In genomic region chr11:60923800-60924109, GRCh38 we compare ENCODE assay signal across 10 cellular contexts. TPM values are rescaled to one million over a fixed set of nuclear protein-coding genes. Genes with fewer than 3 reads are reported as not detected.
DNase-seq lines count a peak whose midpoint lies in the region; ATAC-seq, FAIRE-seq and TF ChIP-seq lines count a peak whose summit lies in the region.
"Had no signal": no experiment of that assay in that cellular context is flagged by ENCODE, and none has a peak within 500 bp of the region (broad histone marks: within the 10 kb centered on the region; RNA-seq: fewer than 3 reads in every experiment).

No MANE protein-coding gene starts in this region.

- H3K27ac ChIP-seq in 22Rv1, result peak overlapping the region; percentile 44; the same call in 1 of the 2 replicates
- no peak overlapping the region for H3K27ac ChIP-seq in K562 (ENCODE audit: extremely low read depth, low read depth, low read length)
- H3K27ac ChIP-seq: body of pancreas, transverse colon had no signal

- TF ChIP-seq RAD21 in K562 (CRISPR knock-in tag; conservative IDR thresholded peaks at IDR 0.05 in 1 of 2, IDR thresholded peaks at IDR 0.05 in 1 of 2), result no peak

- peaks cover 8% of the 10 kb centered on the region; the same call in 2 of the 3 replicates for H3K79me2 ChIP-seq in K562 (ENCODE audit: control insufficient read depth, insufficient read depth, low read length)

- in situ Hi-C loops in K562 (cut with MboI), result no loop called here

- peaks cover 29% of the 10 kb centered on the region for H3K36me3 Mint-ChIP-seq in memory B cell

- DNase-seq in H7, result no peak
- no peak for DNase-seq in K562 (ENCODE audit: extremely low read depth in 1 of 4, low spot score in 3 of 4)
- DNase-seq in memory B cell (ENCODE audit: low spot score in 2 of 2), result no peak
- DNase-seq in NCI-H1105 (lab: John Stamatoyannopoulos, UW), result no peak
- DNase-seq in anterior cingulate cortex (lab: John Stamatoyannopoulos, UW), result no peak
- DNase-seq in NCI-H2196 (lab: John Stamatoyannopoulos, UW; ENCODE audit: unreplicated experiment), result no peak
- no peak for DNase-seq in activated effector memory CD4-positive, alpha-beta T cell treated with anti-CD3 and anti-CD28 coated beads, Interleukin-2, amount 50 U/mL, for 16 hours

- H3K36me3 ChIP-seq in H7 (replicated peaks; ENCODE audit: control insufficient read depth, insufficient read depth, low read length) (peaks cover 8% of the 10 kb centered on the region), K562 (ENCODE audit: control insufficient read depth, insufficient read depth, low read length) (peaks cover 43% of the 10 kb centered on the region)

- H3K27me3 Mint-ChIP-seq in memory B cell, result no peaks in the 10 kb centered on the region

- H3K27ac Mint-ChIP-seq in memory B cell, result no peak overlapping the region

- BruUV-seq in K562 (replicated peaks; lab: Mats Ljungman, UMichigan), result no TSS peak

- WGBS in K562 (ENCODE audit: insufficient coverage, low coverage, missing lambda C conversion rate), result 50% methylated on average over 6 of the region's 6 CpGs

- H3K9me3 Mint-ChIP-seq in memory B cell, result no peaks in the 10 kb centered on the region

- H3K9ac ChIP-seq in K562 (ENCODE audit: insufficient read depth in 1 of 2, low read depth in 2 of 2, low read length in 2 of 2), result peak overlapping the region in 1 of 2 experiments; percentile 76; a peak in 1 of 4 replicates

- TF ChIP-seq POLR2A in K562 (conservative IDR thresholded peaks at IDR 0.05), result no peak; the same call in 1 of the 2 replicates

- ATAC-seq in K562 (peak; percentile 6; the same call in 1 of the 3 replicates), memory B cell (ENCODE audit: low read depth) (no peak)

- CTCF ChIA-PET in K562 (lab: Yijun Ruan, JAX; ENCODE audit: low intra/inter-chr PET ratio), result no interaction called here

- H3K9me1 ChIP-seq in K562 (ENCODE audit: control insufficient read depth, insufficient read depth, low read length), result no peaks in the 10 kb centered on the region

- peaks cover 5% of the 10 kb centered on the region; the same call in 1 of the 2 replicates for H4K20me1 ChIP-seq in K562 (replicated peaks; ENCODE audit: control insufficient read depth, insufficient read depth, low read length)

- POLR2A ChIA-PET in K562 (lab: Yijun Ruan, JAX), result interaction anchor here (0.9 to 1.6 kb wide), 5 partner anchors 9 to 29 kb away, joined by 3 to 7 read pairs (median 5); no protein-coding TSS in a partner anchor

- H3K27me3 ChIP-seq in H7 (ENCODE audit: control insufficient read depth, insufficient read depth, low read length), result peaks cover 7% of the 10 kb centered on the region
- peaks cover 31 to 43% of the 10 kb centered on the region in 2 experiments for H3K27me3 ChIP-seq in K562 (ENCODE audit: control insufficient read depth in 2 of 2, insufficient read depth in 2 of 2, low read length in 2 of 2)

- peaks cover 2 to 22% of the 10 kb centered on the region in 2 experiments; a peak in 4 of 5 replicates for H3K4me1 ChIP-seq in K562 (replicated peaks in 1 of 2; ENCODE audit: control insufficient read depth in 2 of 2, insufficient read depth in 2 of 2, low read length in 2 of 2)

- peak overlapping the region; percentile 73 for H3K4me3 Mint-ChIP-seq in memory B cell

- no peaks in the 10 kb centered on the region for H3K9me3 ChIP-seq in K562 (replicated peaks; ENCODE audit: control insufficient read depth, insufficient read depth, low read depth, low read length)
- H3K9me3 ChIP-seq: body of pancreas, transverse colon had no signal

- H3K4me1 Mint-ChIP-seq in memory B cell, result peaks cover 35% of the 10 kb centered on the region

- no peak overlapping the region for H2AFZ ChIP-seq in K562 (ENCODE audit: low read depth, low read length)

- intact Hi-C loops in K562 (cut with micrococcal nuclease), result no loop called here

- H3K4me3 ChIP-seq in H7 (ENCODE audit: insufficient read depth, low read depth, low read length) (peak overlapping the region; percentile 82; the same call in 1 of the 2 replicates), K562 (no peak overlapping the region)

- no peak for TF ChIP-seq EP300 in K562 (IDR thresholded peaks at IDR 0.05; ENCODE audit: low read length)

- TF ChIP-seq CTCF in 22Rv1 (IDR thresholded peaks at IDR 0.05) (no peak), K562 (IDR thresholded peaks at IDR 0.05 in 2 of 3, conservative IDR thresholded peaks at IDR 0.05 in 1 of 3; ENCODE audit: insufficient read depth in 2 of 3, low read depth in 1 of 3, low read length in 3 of 3) (no peak)

- FAIRE-seq in K562 (lab: Jason Lieb, UNC), result no peak

- no peak overlapping the region for H3K4me2 ChIP-seq in K562 (ENCODE audit: insufficient read depth, low read length)

RNA-seq across cellular contexts. Expression of gene TMEM132A, which starts 0.5 kb away (rescaled TPM):
- 66.0 and 73.9 TPM in 2 replicates for total RNA-seq in H7 (2014; rRNA removed; shearing (Covaris generic))
- 0.77 and 2.6 TPM in 2 replicates for total RNA-seq in K562 (2011; cell fraction: chromatin; rRNA removed; ENCODE audit: low replicate concordance)
- 1.4 and 2.5 TPM in 2 replicates for total RNA-seq in K562 (2011; cell fraction: nucleolus; rRNA removed)
- total RNA-seq in K562 (2011; cell fraction: nucleoplasm; rRNA removed), result 1.2 and 2.1 TPM in 2 replicates
- total RNA-seq in K562 (2014; rRNA removed) (0.12 and 0.14 TPM in 2 replicates), K562 (2014; rRNA removed; fragmentation: Illumina TruSeq; extraction: Trizol) (not detected in 2 replicates), K562 (2015; rRNA removed; fragmentation: Illumina TruSeq; extraction: Trizol) (0.04 TPM in 1 of 2 replicates, not detected in the other), K562 (2021) (0.24 and 0.47 TPM in 2 replicates)
- polyA plus RNA-seq in K562 (2011; rRNA removed) (0.18 and 0.20 TPM in 2 replicates), K562 (2014; fragmentation: Illumina TruSeq; extraction: Trizol) (not detected in 2 replicates), K562 (2014; fragmentation: Nextera tagmentation; extraction: Ambion mirVana) (not detected), K562 (2014; rRNA removed) (0.93 and 1.1 TPM in 2 replicates)
- polyA plus RNA-seq in K562 (2011; cell fraction: cytosol; rRNA removed), result 0.03 and 0.30 TPM in 2 replicates
- polyA plus RNA-seq in K562 (2011; cell fraction: nucleus; rRNA removed), result 1.1 and 3.4 TPM in 2 replicates
- polyA plus RNA-seq in K562 (2012), result 0.12 and 0.26 TPM in 2 replicates
- 0.15 and 0.46 TPM in 2 replicates for polyA minus RNA-seq in K562 (2011; rRNA and poly(A)+ RNA removed)
- 0.73 and 1.4 TPM in 2 replicates for polyA minus RNA-seq in K562 (2011; cell fraction: cytosol; rRNA and poly(A)+ RNA removed)
- polyA minus RNA-seq in K562 (2011; cell fraction: nucleus; rRNA and poly(A)+ RNA removed), result 1.8 and 2.2 TPM in 2 replicates

RNA-seq across cellular contexts. Expression of gene TMEM109, which starts 9.8 kb away (rescaled TPM):
- total RNA-seq in H7 (2014; rRNA removed; shearing (Covaris generic)), result 30.6 and 35.1 TPM in 2 replicates
- 15.1 and 39.4 TPM in 2 replicates for total RNA-seq in K562 (2011; cell fraction: chromatin; rRNA removed; ENCODE audit: low replicate concordance)
- 48.2 and 68.0 TPM in 2 replicates for total RNA-seq in K562 (2011; cell fraction: nucleolus; rRNA removed)
- 65.5 and 90.9 TPM in 2 replicates for total RNA-seq in K562 (2011; cell fraction: nucleoplasm; rRNA removed)
- total RNA-seq in K562 (2014; rRNA removed), result 26.8 and 48.2 TPM in 2 replicates
- 23.3 and 30.5 TPM in 2 replicates for total RNA-seq in K562 (2014; rRNA removed; fragmentation: Illumina TruSeq; extraction: Trizol)
- total RNA-seq in K562 (2015; rRNA removed; fragmentation: Illumina TruSeq; extraction: Trizol), result 31.3 and 32.7 TPM in 2 replicates
- 69.8 and 79.0 TPM in 2 replicates for total RNA-seq in K562 (2021)
- polyA plus RNA-seq in K562 (2011; rRNA removed), result 16.2 and 24.9 TPM in 2 replicates
- polyA plus RNA-seq in K562 (2011; cell fraction: cytosol; rRNA removed), result 21.6 and 39.6 TPM in 2 replicates
- 16.5 and 20.7 TPM in 2 replicates for polyA plus RNA-seq in K562 (2011; cell fraction: nucleus; rRNA removed)
- polyA plus RNA-seq in K562 (2012), result 43.2 and 51.4 TPM in 2 replicates
- 71.3 and 83.1 TPM in 2 replicates for polyA plus RNA-seq in K562 (2014; fragmentation: Illumina TruSeq; extraction: Trizol)
- polyA plus RNA-seq in K562 (2014; fragmentation: Nextera tagmentation; extraction: Ambion mirVana), result 10 to 100 TPM in 1 of 2 experiments, 1 to 10 TPM in 1; 9.2 to 18.3 TPM
- polyA plus RNA-seq in K562 (2014; rRNA removed), result 31.7 and 44.0 TPM in 2 replicates
- polyA minus RNA-seq in K562 (2011; rRNA and poly(A)+ RNA removed), result 10.7 and 12.1 TPM in 2 replicates
- polyA minus RNA-seq in K562 (2011; cell fraction: cytosol; rRNA and poly(A)+ RNA removed), result 20.4 and 24.0 TPM in 2 replicates
- polyA minus RNA-seq in K562 (2011; cell fraction: nucleus; rRNA and poly(A)+ RNA removed), result 5.5 and 8.0 TPM in 2 replicates

RNA-seq across cellular contexts. Expression of gene PRPF19, which starts 17.4 kb away (rescaled TPM):
- total RNA-seq in H7 (2014; rRNA removed; shearing (Covaris generic)), result 93.8 and 123 TPM in 2 replicates
- 44.6 and 81.5 TPM in 2 replicates for total RNA-seq in K562 (2011; cell fraction: chromatin; rRNA removed; ENCODE audit: low replicate concordance)
- total RNA-seq in K562 (2011; cell fraction: nucleolus; rRNA removed), result 57.1 and 61.7 TPM in 2 replicates
- total RNA-seq in K562 (2011; cell fraction: nucleoplasm; rRNA removed), result 54.4 and 88.4 TPM in 2 replicates
- total RNA-seq in K562 (2014; rRNA removed) (93.5 and 122 TPM in 2 replicates), K562 (2014; rRNA removed; fragmentation: Illumina TruSeq; extraction: Trizol) (58.4 and 68.0 TPM in 2 replicates), K562 (2015; rRNA removed; fragmentation: Illumina TruSeq; extraction: Trizol) (84.9 and 89.6 TPM in 2 replicates), K562 (2021) (193 and 208 TPM in 2 replicates)
- polyA plus RNA-seq in K562 (2011; rRNA removed) (31.5 and 61.8 TPM in 2 replicates), K562 (2014; fragmentation: Illumina TruSeq; extraction: Trizol) (212 and 213 TPM in 2 replicates), K562 (2014; fragmentation: Nextera tagmentation; extraction: Ambion mirVana) (10 to 100 TPM in 1 of 2 experiments, 1 to 10 TPM in 1; 9.4 to 16.5 TPM), K562 (2014; rRNA removed) (73.1 and 73.2 TPM in 2 replicates)
- 40.2 and 96.7 TPM in 2 replicates for polyA plus RNA-seq in K562 (2011; cell fraction: cytosol; rRNA removed)
- 41.7 and 70.4 TPM in 2 replicates for polyA plus RNA-seq in K562 (2011; cell fraction: nucleus; rRNA removed)
- 146 and 194 TPM in 2 replicates for polyA plus RNA-seq in K562 (2012)
- 23.9 and 28.7 TPM in 2 replicates for polyA minus RNA-seq in K562 (2011; rRNA and poly(A)+ RNA removed)
- 53.3 and 75.9 TPM in 2 replicates for polyA minus RNA-seq in K562 (2011; cell fraction: cytosol; rRNA and poly(A)+ RNA removed)
- 41.1 and 43.4 TPM in 2 replicates for polyA minus RNA-seq in K562 (2011; cell fraction: nucleus; rRNA and poly(A)+ RNA removed)

RNA-seq across cellular contexts. Expression of gene SLC15A3, which starts 28.2 kb away (rescaled TPM):
- total RNA-seq in H7 (2014; rRNA removed; shearing (Covaris generic)), result 2.7 and 6.1 TPM in 2 replicates
- not detected in 2 replicates for total RNA-seq in K562 (2011; cell fraction: chromatin; rRNA removed; ENCODE audit: low replicate concordance)
- total RNA-seq in K562 (2011; cell fraction: nucleolus; rRNA removed), result not detected in 2 replicates
- not detected in 2 replicates for total RNA-seq in K562 (2011; cell fraction: nucleoplasm; rRNA removed)
- not detected in 2 replicates for total RNA-seq in K562 (2014; rRNA removed)
- not detected in 2 replicates for total RNA-seq in K562 (2014; rRNA removed; fragmentation: Illumina TruSeq; extraction: Trizol)
- total RNA-seq in K562 (2015; rRNA removed; fragmentation: Illumina TruSeq; extraction: Trizol), result not detected in 2 replicates
- 0.27 and 0.45 TPM in 2 replicates for total RNA-seq in K562 (2021)
- not detected in 2 replicates for polyA plus RNA-seq in K562 (2011; rRNA removed)
- polyA plus RNA-seq in K562 (2011; cell fraction: cytosol; rRNA removed), result not detected in 2 replicates
- not detected in 2 replicates for polyA plus RNA-seq in K562 (2011; cell fraction: nucleus; rRNA removed)
- polyA plus RNA-seq in K562 (2012), result not detected in 2 replicates
- polyA plus RNA-seq in K562 (2014; fragmentation: Illumina TruSeq; extraction: Trizol), result not detected in 2 replicates
- polyA plus RNA-seq in K562 (2014; fragmentation: Nextera tagmentation; extraction: Ambion mirVana), result not detected
- 0.07 TPM in 1 of 2 replicates, not detected in the other for polyA plus RNA-seq in K562 (2014; rRNA removed)
- polyA minus RNA-seq in K562 (2011; rRNA and poly(A)+ RNA removed), result not detected in 2 replicates
- not detected in 2 replicates for polyA minus RNA-seq in K562 (2011; cell fraction: cytosol; rRNA and poly(A)+ RNA removed)
- not detected in 2 replicates for polyA minus RNA-seq in K562 (2011; cell fraction: nucleus; rRNA and poly(A)+ RNA removed)

RNA-seq across cellular contexts. Expression of gene CD6, which starts 47.7 kb away (rescaled TPM):
- not detected in 2 replicates for total RNA-seq in H7 (2014; rRNA removed; shearing (Covaris generic))
- total RNA-seq in K562 (2011; cell fraction: chromatin; rRNA removed; ENCODE audit: low replicate concordance), result not detected in 2 replicates
- total RNA-seq in K562 (2011; cell fraction: nucleolus; rRNA removed), result not detected in 2 replicates
- total RNA-seq in K562 (2011; cell fraction: nucleoplasm; rRNA removed), result not detected in 2 replicates
- not detected in 2 replicates for total RNA-seq in K562 (2014; rRNA removed)
- not detected in 2 replicates for total RNA-seq in K562 (2014; rRNA removed; fragmentation: Illumina TruSeq; extraction: Trizol)
- total RNA-seq in K562 (2015; rRNA removed; fragmentation: Illumina TruSeq; extraction: Trizol), result not detected in 2 replicates
- 0.84 and 1.5 TPM in 2 replicates for total RNA-seq in K562 (2021)
- polyA plus RNA-seq in K562 (2011; rRNA removed), result not detected in 2 replicates
- not detected in 2 replicates for polyA plus RNA-seq in K562 (2011; cell fraction: cytosol; rRNA removed)
- not detected in 2 replicates for polyA plus RNA-seq in K562 (2011; cell fraction: nucleus; rRNA removed)
- not detected in 2 replicates for polyA plus RNA-seq in K562 (2012)
- polyA plus RNA-seq in K562 (2014; fragmentation: Illumina TruSeq; extraction: Trizol), result not detected in 2 replicates
- polyA plus RNA-seq in K562 (2014; fragmentation: Nextera tagmentation; extraction: Ambion mirVana), result not detected
- not detected in 2 replicates for polyA plus RNA-seq in K562 (2014; rRNA removed)
- polyA minus RNA-seq in K562 (2011; rRNA and poly(A)+ RNA removed), result not detected in 2 replicates
- polyA minus RNA-seq in K562 (2011; cell fraction: cytosol; rRNA and poly(A)+ RNA removed), result not detected in 2 replicates
- polyA minus RNA-seq in K562 (2011; cell fraction: nucleus; rRNA and poly(A)+ RNA removed), result not detected in 2 replicates

Comparison
In these comparisons a context has a peak if more than half of its experiments do, and no peak if none do; other contexts are left out.
1. RNA of gene TMEM132A, which starts 0.5 kb away (total RNA-seq): 66.0 to 73.9 TPM in H7; 0.04 to 2.6 TPM in K562; every median in the first group is over 10 times any median in the second.